ENCODE assay signal across 2 cellular contexts in genomic region chr17:2989855-2990254, GRCh38.
TF ChIP-seq lines count a peak whose summit lies in the region.

No MANE protein-coding gene starts in this region.

TF ChIP-seq in HEK293, 187 proteins besides CTCF, POLR2A, EP300 and RAD21:
- TF ChIP-seq ZBTB49 (tag by site-specific recombination; IDR thresholded peaks at IDR 0.05; ENCODE audit: low read depth): no peak
- peak; percentile 100 for TF ChIP-seq ZNF146 (tag by site-specific recombination; IDR thresholded peaks at IDR 0.05)

TF ChIP-seq in K562, 482 proteins besides CTCF, POLR2A, EP300 and RAD21 (continued from another document):
- peak; percentile 5 for TF ChIP-seq RBM25 (IDR thresholded peaks at IDR 0.05; ENCODE audit: low read depth, low read length, severe bottlenecking)
- no peak for TF ChIP-seq CBX8 (IDR thresholded peaks at IDR 0.05; ENCODE audit: borderline replicate concordance, extremely low read depth, low read depth, low read length, poor library complexity, severe bottlenecking)
- no peak for TF ChIP-seq ELK1 (CRISPR knock-in tag; IDR thresholded peaks at IDR 0.05)
- TF ChIP-seq CUX1 (CRISPR knock-in tag; IDR thresholded peaks at IDR 0.05): no peak
